7 cellular contexts compared by ENCODE assay signal in genomic region chr7:90709501-90710465, GRCh38.
DNase-seq lines count a peak whose midpoint lies in the region; ATAC-seq and TF ChIP-seq lines count a peak whose summit lies in the region.

No MANE protein-coding gene starts in this region.

- peak overlapping the region; percentile 54 for H3K4me3 ChIP-seq in adipocyte (ENCODE audit: low read length)
- H3K4me3 ChIP-seq in mesendoderm (ENCODE audit: low read length): no peak overlapping the region
- H3K4me3 ChIP-seq in neuronal stem cell (ENCODE audit: low read length in 2 of 2): peak overlapping the region in 1 of 2 donors; percentile 2

- peak; percentile 66 for DNase-seq in adipocyte (ENCODE audit: low read depth)
- DNase-seq in mesendoderm: peak; percentile 51
- no peak for DNase-seq in natural killer cell treated with Interleukin-12 subunit alpha and Interleukin-12 subunit beta and Interleukin-15 and Interleukin-18, amount 100 ng/mL, for 72 hours (ENCODE audit: low spot score)
- no peak for DNase-seq in neuronal stem cell (ENCODE audit: low spot score)
- DNase-seq in stimulated activated CD4-positive, alpha-beta T cell treated with anti-CD3 and anti-CD28 coated beads, Interleukin-15, amount 100 ng/mL, for 24 hours: no peak

- no peak overlapping the region for H3K4me2 ChIP-seq in mesendoderm (ENCODE audit: low read length)
- H3K4me2 ChIP-seq in neuronal stem cell (ENCODE audit: insufficient read depth, low read length, poor library complexity, severe bottlenecking): no peak overlapping the region

- no peak overlapping the region for H2AK5ac ChIP-seq in mesendoderm (ENCODE audit: low read length)
- no peak overlapping the region for H2AK5ac ChIP-seq in neuronal stem cell (ENCODE audit: low read depth, low read length)

- H3K9ac ChIP-seq in adipocyte (ENCODE audit: low read length) (peak overlapping the region; percentile 23), mesendoderm (ENCODE audit: low read length) (no peak overlapping the region), neuronal stem cell (ENCODE audit: low read depth, low read length, poor library complexity) (no peak overlapping the region)

- peak overlapping the region; percentile 90 for H3K18ac ChIP-seq in mesendoderm (ENCODE audit: low read length)
- no peak overlapping the region for H3K18ac ChIP-seq in neuronal stem cell (ENCODE audit: low read length)

- no peak overlapping the region for H3K27ac Mint-ChIP-seq in natural killer cell treated with Interleukin-12 subunit alpha and Interleukin-12 subunit beta and Interleukin-15 and Interleukin-18, amount 100 ng/mL, for 72 hours

- no peak overlapping the region for H3K14ac ChIP-seq in neuronal stem cell (ENCODE audit: low read length)

- H2BK120ac ChIP-seq in mesendoderm (ENCODE audit: low read depth, low read length): no peak overlapping the region
- H2BK120ac ChIP-seq in neuronal stem cell (ENCODE audit: low read depth, low read length): no peak overlapping the region

- H3K4me1 ChIP-seq in adipocyte (ENCODE audit: control insufficient read depth, insufficient read depth, low read length): peaks cover 24% of the 10 kb centered on the region
- H3K4me1 ChIP-seq in mesendoderm (ENCODE audit: control insufficient read depth, low read depth, low read length): peaks cover 4% of the 10 kb centered on the region
- H3K4me1 ChIP-seq in neuronal stem cell (ENCODE audit: control insufficient read depth in 2 of 2, insufficient read depth in 1 of 2, low read depth in 1 of 2, low read length in 2 of 2): peaks cover 10 to 11% of the 10 kb centered on the region in 2 donors

- H3K36me3 ChIP-seq in adipocyte (ENCODE audit: control insufficient read depth, insufficient read depth, low read length, severe bottlenecking): no peaks in the 10 kb centered on the region
- no peaks in the 10 kb centered on the region for H3K36me3 ChIP-seq in mesendoderm (ENCODE audit: control insufficient read depth, insufficient read depth, low read length)
- no peaks in the 10 kb centered on the region for H3K36me3 ChIP-seq in neuronal stem cell (replicated peaks in 1 of 2; ENCODE audit: control insufficient read depth in 2 of 2, insufficient read depth in 2 of 2, low read length in 2 of 2)

- H4K8ac ChIP-seq in mesendoderm (ENCODE audit: low read depth, low read length) (no peak overlapping the region), neuronal stem cell (ENCODE audit: low read depth, low read length) (no peak overlapping the region)

- no peaks in the 10 kb centered on the region for H3K79me2 ChIP-seq in mesendoderm (ENCODE audit: control insufficient read depth, insufficient read depth, low read length)

- H2BK15ac ChIP-seq in mesendoderm (replicated peaks; ENCODE audit: low read depth): no peak overlapping the region
- no peak overlapping the region for H2BK15ac ChIP-seq in neuronal stem cell (ENCODE audit: low read length)

- peak; percentile 35 for ATAC-seq in HG03060 (IDR thresholded peaks at IDR 0.05; ENCODE audit: low read depth, unreplicated experiment)
- ATAC-seq in natural killer cell treated with Interleukin-12 subunit alpha and Interleukin-12 subunit beta and Interleukin-15 and Interleukin-18, amount 100 ng/mL, for 72 hours: no peak

- no peak overlapping the region for H3K23ac ChIP-seq in mesendoderm (ENCODE audit: low read length)
- H3K23ac ChIP-seq in neuronal stem cell (ENCODE audit: low read depth, low read length, poor library complexity): no peak overlapping the region

- H3K27me3 Mint-ChIP-seq in natural killer cell treated with Interleukin-12 subunit alpha and Interleukin-12 subunit beta and Interleukin-15 and Interleukin-18, amount 100 ng/mL, for 72 hours: no peaks in the 10 kb centered on the region

- no peak overlapping the region for H2BK12ac ChIP-seq in neuronal stem cell (ENCODE audit: low read length)

- no peaks in the 10 kb centered on the region for H3K36me3 Mint-ChIP-seq in natural killer cell treated with Interleukin-12 subunit alpha and Interleukin-12 subunit beta and Interleukin-15 and Interleukin-18, amount 100 ng/mL, for 72 hours

- H3K27me3 ChIP-seq in adipocyte (replicated peaks; ENCODE audit: control insufficient read depth, insufficient read depth, low read length) (no peaks in the 10 kb centered on the region), mesendoderm (ENCODE audit: insufficient read depth, low read length, poor library complexity) (no peaks in the 10 kb centered on the region), neuronal stem cell (ENCODE audit: control insufficient read depth in 3 of 3, insufficient read depth in 3 of 3, low read depth in 1 of 3, low read length in 3 of 3) (no peaks in the 10 kb centered on the region)

- H2AFZ ChIP-seq in neuronal stem cell (ENCODE audit: low read length): no peak overlapping the region

- H3K4me1 Mint-ChIP-seq in natural killer cell treated with Interleukin-12 subunit alpha and Interleukin-12 subunit beta and Interleukin-15 and Interleukin-18, amount 100 ng/mL, for 72 hours (ENCODE audit: low read depth in 2 of 2): no peaks in the 10 kb centered on the region

- no CpG with 5 or more reads among the region's 11 CpGs for WGBS in mesendoderm (ENCODE audit: extremely low coverage, insufficient coverage, low lambda C conversion rate)
- WGBS in neuronal stem cell (ENCODE audit: extremely low coverage in 2 of 2, insufficient read length in 2 of 2, insufficient replicate concordance in 1 of 2), 2 donors: no CpG with 5 or more reads among the region's 11 CpGs

- H3K79me1 ChIP-seq in mesendoderm (ENCODE audit: low read length) (peaks cover 2% of the 10 kb centered on the region), neuronal stem cell (ENCODE audit: low read depth, low read length) (no peaks in the 10 kb centered on the region)

- H3K56ac ChIP-seq in mesendoderm (ENCODE audit: low read length): no peak overlapping the region

- H3K4me3 Mint-ChIP-seq in natural killer cell treated with Interleukin-12 subunit alpha and Interleukin-12 subunit beta and Interleukin-15 and Interleukin-18, amount 100 ng/mL, for 72 hours: no peak overlapping the region

- H3K27ac ChIP-seq in mesendoderm (ENCODE audit: low read depth, low read length) (peak overlapping the region; percentile 59), neuronal stem cell (replicated peaks; ENCODE audit: low read length) (no peak overlapping the region)

- H3K9me3 Mint-ChIP-seq in natural killer cell treated with Interleukin-12 subunit alpha and Interleukin-12 subunit beta and Interleukin-15 and Interleukin-18, amount 100 ng/mL, for 72 hours: no peaks in the 10 kb centered on the region

- H3K4ac ChIP-seq in mesendoderm (ENCODE audit: low read depth, low read length) (no peak overlapping the region), neuronal stem cell (ENCODE audit: low read length) (no peak overlapping the region)

- no peaks in the 10 kb centered on the region for H3K9me3 ChIP-seq in adipocyte (ENCODE audit: control insufficient read depth, low read length)
- H3K9me3 ChIP-seq in neuronal stem cell (replicated peaks in 1 of 2; ENCODE audit: control insufficient read depth in 2 of 2, insufficient read depth in 1 of 2, low read depth in 1 of 2, low read length in 2 of 2): peaks cover 0 to 8% of the 10 kb centered on the region in 2 donors

- no peak overlapping the region for H4K5ac ChIP-seq in mesendoderm (ENCODE audit: low read length)

- no peak overlapping the region for H4K91ac ChIP-seq in neuronal stem cell (ENCODE audit: low read depth, low read length, poor library complexity)

- H2BK5ac ChIP-seq in mesendoderm (ENCODE audit: low read length): no peak overlapping the region
- no peak overlapping the region for H2BK5ac ChIP-seq in neuronal stem cell (ENCODE audit: low read length)

- peak; percentile 23 for TF ChIP-seq POLR2A in GM19193 (IDR thresholded peaks at IDR 0.05; ENCODE audit: extremely low read depth, insufficient read depth, insufficient read length)

Comparison
In these comparisons a context has a peak if more than half of its experiments do, and no peak if none do; other contexts are left out.
1. DNase-seq: peak in adipocyte (single experiment) and mesendoderm (single experiment); none in natural killer cell treated with Interleukin-12 subunit alpha and Interleukin-12 subunit beta and Interleukin-15 and Interleukin-18, amount 100 ng/mL, for 72 hours (single experiment), neuronal stem cell (single experiment) and stimulated activated CD4-positive, alpha-beta T cell treated with anti-CD3 and anti-CD28 coated beads, Interleukin-15, amount 100 ng/mL, for 24 hours (single experiment).